In genomic region chr6:24238700-24239099, GRCh38 we compare ENCODE assay signal across 35 cellular contexts.
"Had no signal": no experiment of that assay in that cellular context is flagged by ENCODE, and none has a peak within 500 bp of the region (broad histone marks: within the 10 kb centered on the region; RNA-seq: fewer than 3 reads in every experiment).

No MANE protein-coding gene starts in this region.

- DNase-seq: activated B cell treated with CpG ODN at 0.5 μM for 24 hours; activated CD4-positive, alpha-beta memory T cell treated with anti-CD3 and anti-CD28 coated beads, Interleukin-2, amount 10 ng/mL, durations not matched to agents 7 days and 5 days; activated CD4-positive, alpha-beta T cell treated with anti-CD3 and anti-CD28 coated beads for 4 hours; activated CD4-positive, alpha-beta T cell treated with anti-CD3 and anti-CD28 coated beads, Interleukin-2, amount 10 ng/mL, durations not matched to agents 24 days and 14 days; activated CD4-positive, alpha-beta T cell treated with anti-CD3 and anti-CD28 coated beads, Interleukin-2, amount 50 U/mL, for 48 hours; activated CD4-positive, CD25-positive, alpha-beta regulatory T cell treated with anti-CD3 and anti-CD28 coated beads, Interleukin-2, amount 50 U/mL, for 72 hours; activated CD8-positive, alpha-beta memory T cell treated with anti-CD3 and anti-CD28 coated beads for 24 hours; activated CD8-positive, alpha-beta memory T cell treated with anti-CD3 and anti-CD28 coated beads, Interleukin-2, amount 10 ng/mL, durations not matched to agents 7 days and 5 days; activated CD8-positive, alpha-beta memory T cell treated with anti-CD3 and anti-CD28 coated beads, Interleukin-2, amount 50 U/mL, for 48 hours; activated effector memory CD4-positive, alpha-beta T cell treated with anti-CD3 and anti-CD28 coated beads, Interleukin-2, amount 50 U/mL, for 16 hours; activated gamma-delta T cell treated with Interleukin-2 at 50 U/mL for 16 hours; activated naive CD4-positive, alpha-beta T cell; activated naive CD4-positive, alpha-beta T cell treated with anti-CD3 and anti-CD28 coated beads for 36 hours; activated naive CD4-positive, alpha-beta T cell treated with anti-CD3 and anti-CD28 coated beads, Interleukin-2, amount 50 U/mL, for 16 hours; activated naive CD8-positive, alpha-beta T cell treated with anti-CD3 and anti-CD28 coated beads for 36 hours; activated T-cell treated with anti-CD3 and anti-CD28 coated beads, Interleukin-2, amount 50 U/mL, for 24 hours; activated T-cell treated with anti-CD3 and anti-CD28 coated beads, Interleukin-2, amount 50 U/mL, for 72 hours; adrenal gland; amniotic stem cell; aorta; body of pancreas; brain microvascular endothelial cell; central memory CD4-positive, alpha-beta T cell; T-helper 1 cell; T-helper 2 cell; T-helper 9 cell had no signal

- H3K27ac Mint-ChIP-seq: activated B cell treated with CpG ODN at 0.5 μM for 24 hours; activated CD4-positive, alpha-beta memory T cell treated with anti-CD3 and anti-CD28 coated beads, Interleukin-2, amount 10 ng/mL, durations not matched to agents 7 days and 5 days; activated CD4-positive, alpha-beta T cell treated with anti-CD3 and anti-CD28 coated beads, Interleukin-2, amount 10 ng/mL, durations not matched to agents 24 days and 14 days; activated CD8-positive, alpha-beta memory T cell treated with anti-CD3 and anti-CD28 coated beads, Interleukin-2, amount 10 ng/mL, durations not matched to agents 7 days and 5 days; activated naive CD4-positive, alpha-beta T cell treated with anti-CD3 and anti-CD28 coated beads for 36 hours; activated naive CD4-positive, alpha-beta T cell treated with anti-CD3 and anti-CD28 coated beads, Interleukin-2, amount 50 U/mL, for 72 hours; activated naive CD8-positive, alpha-beta T cell treated with anti-CD3 and anti-CD28 coated beads for 36 hours; activated T-cell treated with anti-CD3 and anti-CD28 coated beads, Interleukin-2, amount 50 U/mL, for 72 hours; activated T-helper 1 cell treated with anti-CD3 and anti-CD28 coated beads, Interleukin-12 subunit alpha, Interleukin-12 subunit beta, Interleukin-2, Interleukin-4 antibody, amounts not matched to agents 30 ng/mL and 10 ng/mL and 1 ng/mL, durations not matched to agents 14 hours and 24 hours and 36 hours; activated T-helper 17 cell treated with anti-CD3 and anti-CD28 coated beads, Interleukin-2, amount 50 U/mL, for 72 hours; T-helper 1 cell treated with Interleukin-12 subunit alpha and Interleukin-12 subunit beta and Interleukin-4 antibody, amounts not matched to agents 30 μg/mL and 1 μg/mL, for 36 hours had no signal

- H3K27ac ChIP-seq: adrenal gland, brain microvascular endothelial cell, breast epithelium, VCaP had no signal

- H3K36me3 ChIP-seq: adrenal gland, brain microvascular endothelial cell, breast epithelium had no signal

- FAIRE-seq: astrocyte, TTC549 had no signal

- H3K4me3 Mint-ChIP-seq: activated B cell treated with CpG ODN at 0.5 μM for 24 hours; activated CD4-positive, alpha-beta memory T cell treated with anti-CD3 and anti-CD28 coated beads, Interleukin-2, amount 10 ng/mL, durations not matched to agents 7 days and 5 days; activated CD4-positive, alpha-beta T cell treated with anti-CD3 and anti-CD28 coated beads, Interleukin-2, amount 10 ng/mL, durations not matched to agents 24 days and 14 days; activated CD8-positive, alpha-beta memory T cell treated with anti-CD3 and anti-CD28 coated beads, Interleukin-2, amount 10 ng/mL, durations not matched to agents 7 days and 5 days; activated naive CD4-positive, alpha-beta T cell treated with anti-CD3 and anti-CD28 coated beads for 36 hours; activated naive CD8-positive, alpha-beta T cell treated with anti-CD3 and anti-CD28 coated beads for 36 hours; activated T-cell treated with anti-CD3 and anti-CD28 coated beads, Interleukin-2, amount 50 U/mL, for 24 hours; activated T-cell treated with anti-CD3 and anti-CD28 coated beads, Interleukin-2, amount 50 U/mL, for 72 hours; activated T-helper 1 cell treated with anti-CD3 and anti-CD28 coated beads, Interleukin-12 subunit alpha, Interleukin-12 subunit beta, Interleukin-2, Interleukin-4 antibody, amounts not matched to agents 30 ng/mL and 10 ng/mL and 1 ng/mL, durations not matched to agents 14 hours and 24 hours and 36 hours; activated T-helper 17 cell treated with anti-CD3 and anti-CD28 coated beads, Interleukin-2, amount 50 U/mL, for 72 hours; T-helper 1 cell treated with Interleukin-12 subunit alpha and Interleukin-12 subunit beta and Interleukin-4 antibody, amounts not matched to agents 30 μg/mL and 1 μg/mL, for 36 hours; T-helper 2 cell treated with Interferon-gamma antibody and Interleukin-4, amounts not matched to agents 5 μg/mL and 100 μg/mL, for 36 hours had no signal

- H3K9me3 ChIP-seq: adrenal gland, body of pancreas, breast epithelium had no signal

- H3K4me1 ChIP-seq: adrenal gland, breast epithelium had no signal

- H3K4me1 Mint-ChIP-seq: activated B cell treated with CpG ODN at 0.5 μM for 24 hours; activated CD4-positive, alpha-beta memory T cell treated with anti-CD3 and anti-CD28 coated beads, Interleukin-2, amount 10 ng/mL, durations not matched to agents 7 days and 5 days; activated CD8-positive, alpha-beta memory T cell treated with anti-CD3 and anti-CD28 coated beads, Interleukin-2, amount 10 ng/mL, durations not matched to agents 7 days and 5 days; activated naive CD8-positive, alpha-beta T cell treated with anti-CD3 and anti-CD28 coated beads for 36 hours; activated T-helper 17 cell treated with anti-CD3 and anti-CD28 coated beads, Interleukin-2, amount 50 U/mL, for 72 hours had no signal

- H3K27me3 ChIP-seq: adrenal gland, body of pancreas, brain microvascular endothelial cell, breast epithelium had no signal

- H3K36me3 Mint-ChIP-seq: activated CD8-positive, alpha-beta memory T cell treated with anti-CD3 and anti-CD28 coated beads, Interleukin-2, amount 10 ng/mL, durations not matched to agents 7 days and 5 days; activated naive CD8-positive, alpha-beta T cell treated with anti-CD3 and anti-CD28 coated beads for 36 hours had no signal

- H3K4me3 ChIP-seq: adrenal gland, body of pancreas, breast epithelium had no signal

- H3K9me3 Mint-ChIP-seq: activated B cell treated with CpG ODN at 0.5 μM for 24 hours; activated naive CD4-positive, alpha-beta T cell treated with anti-CD3 and anti-CD28 coated beads for 36 hours; activated T-helper 17 cell treated with anti-CD3 and anti-CD28 coated beads, Interleukin-2, amount 50 U/mL, for 72 hours had no signal

- ATAC-seq: activated CD8-positive, alpha-beta memory T cell treated with anti-CD3 and anti-CD28 coated beads, Interleukin-2, amount 10 ng/mL, durations not matched to agents 7 days and 5 days; activated naive CD4-positive, alpha-beta T cell treated with anti-CD3 and anti-CD28 coated beads, Interleukin-2, amount 50 U/mL, for 72 hours; activated T-helper 17 cell treated with anti-CD3 and anti-CD28 coated beads, Interleukin-2, amount 50 U/mL, for 72 hours; body of pancreas had no signal
